22 cellular contexts compared by ENCODE assay signal in the genomic region with DNA sequence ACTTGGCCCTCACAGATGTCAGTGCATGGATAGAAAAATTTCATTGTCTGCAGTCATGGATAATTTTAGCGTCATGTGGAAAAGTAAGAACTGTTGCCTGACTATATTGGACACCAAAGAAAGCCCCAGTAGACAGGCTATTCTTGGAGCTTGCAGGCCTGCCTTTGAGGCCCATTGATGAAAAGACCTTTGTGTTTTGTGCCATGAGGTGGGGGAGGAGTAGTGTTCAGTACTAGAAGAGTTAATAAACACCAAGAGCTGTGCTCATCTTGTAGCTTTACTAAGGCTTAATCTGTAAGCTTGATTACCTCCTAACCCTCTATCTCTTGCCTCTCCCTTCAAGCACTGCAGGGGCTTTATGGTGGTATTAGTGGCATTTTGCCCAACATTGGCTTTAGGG.
DNase-seq lines count a peak whose midpoint lies in the region; ATAC-seq lines count a peak whose summit lies in the region.
"Had no signal": no experiment of that assay in that cellular context is flagged by ENCODE, and none has a peak within 500 bp of the region (broad histone marks: within the 10 kb centered on the region; RNA-seq: fewer than 3 reads in every experiment).

No MANE protein-coding gene starts in this region.

- H3K4me3 ChIP-seq in BLaER1 (no peak overlapping the region), neuron (ENCODE audit: low read length) (no peak overlapping the region)
- H3K4me3 ChIP-seq: breast epithelium, coronary artery, K562, MG63, stomach had no signal

- no peaks in the 10 kb centered on the region for H4K20me1 ChIP-seq in BLaER1

- no peaks in the 10 kb centered on the region for H3K27me3 ChIP-seq in BLaER1
- H3K27me3 ChIP-seq in neuron (ENCODE audit: insufficient read depth, low read length) = no peaks in the 10 kb centered on the region
- H3K27me3 ChIP-seq: breast epithelium, MG63, stomach had no signal

- H3K9me3 ChIP-seq in BLaER1 (no peaks in the 10 kb centered on the region), neuron (ENCODE audit: low read length) (no peaks in the 10 kb centered on the region)
- H3K9me3 ChIP-seq: breast epithelium, MG63, stomach had no signal

- H3K27ac ChIP-seq in BLaER1 = no peak overlapping the region
- H3K27ac ChIP-seq: breast epithelium, stomach had no signal

- no peak overlapping the region for H3K9ac ChIP-seq in BLaER1

- peak; percentile 98 for DNase-seq in NCI-H82 (lab: John Stamatoyannopoulos, UW)
- peak; percentile 50 for DNase-seq in globus pallidus (ENCODE audit: low spot score)
- DNase-seq in inferior parietal cortex (ENCODE audit: extremely low spot score) = no peak
- DNase-seq in dermis blood vessel endothelial cell = no peak
- no peak for DNase-seq in activated CD4-positive, alpha-beta T cell treated with anti-CD3 and anti-CD28 coated beads for 48 hours
- DNase-seq: activated naive CD4-positive, alpha-beta T cell; activated T-cell treated with anti-CD3 and anti-CD28 coated beads, Interleukin-2, amount 50 U/mL, for 4 hours; C1 segment of cervical spinal cord; left colon; MG63; NCI-H1436; NCI-H2171 treated with DMSO at 0.1 percent for 48 hours; NCI-H69; stomach; trophoblast cell had no signal

- H3K36me3 ChIP-seq in BLaER1 (no peaks in the 10 kb centered on the region), neuron (ENCODE audit: insufficient read depth, low read length) (no peaks in the 10 kb centered on the region)
- H3K36me3 ChIP-seq: breast epithelium, MG63, stomach had no signal

- H3K4me2 ChIP-seq in BLaER1 = peak overlapping the region; percentile 11; the same call in 1 of the 2 replicates

- H3K4me1 ChIP-seq in BLaER1 (peaks cover 7% of the 10 kb centered on the region), neuron (ENCODE audit: insufficient read depth, low read length) (peaks cover 20% of the 10 kb centered on the region)
- H3K4me1 ChIP-seq: stomach had no signal

- peak overlapping the region; percentile 34 for H2AFZ ChIP-seq in neuron (ENCODE audit: low read depth, low read length)

- ATAC-seq in HG02623 (IDR thresholded peaks at IDR 0.05; ENCODE audit: unreplicated experiment) = no peak
- ATAC-seq: activated T-cell treated with anti-CD3 and anti-CD28 coated beads, Interleukin-2, amount 50 U/mL, for 4 hours; K562; left colon; Right ventricle myocardium inferior had no signal

Comparison
In these comparisons a context has a peak if more than half of its experiments do, and no peak if none do; other contexts are left out.
1. DNase-seq: peak in NCI-H82 (single experiment) and globus pallidus (single experiment); none in inferior parietal cortex (single experiment), dermis blood vessel endothelial cell (single experiment) and activated CD4-positive, alpha-beta T cell treated with anti-CD3 and anti-CD28 coated beads for 48 hours (single experiment).